In genomic region chr11:92384807-92385206, GRCh38 we compare ENCODE assay signal across 25 cellular contexts.
DNase-seq lines count a peak whose midpoint lies in the region; ATAC-seq and TF ChIP-seq lines count a peak whose summit lies in the region.
"Had no signal": no experiment of that assay in that cellular context is flagged by ENCODE, and none has a peak within 500 bp of the region (broad histone marks: within the 10 kb centered on the region; RNA-seq: fewer than 3 reads in every experiment).

No MANE protein-coding gene starts in this region.

- no peaks in the 10 kb centered on the region for H3K36me3 Mint-ChIP-seq in activated CD4-positive, alpha-beta T cell treated with anti-CD3 and anti-CD28 coated beads, Interleukin-2, amount 10 ng/mL, durations not matched to agents 24 days and 14 days (ENCODE audit: low read depth)
- H3K36me3 Mint-ChIP-seq: CD8-positive, alpha-beta T cell had no signal

- no peak overlapping the region for H3K4me3 Mint-ChIP-seq in activated CD4-positive, alpha-beta T cell treated with anti-CD3 and anti-CD28 coated beads, Interleukin-2, amount 10 ng/mL, durations not matched to agents 24 days and 14 days
- H3K4me3 Mint-ChIP-seq: activated naive CD4-positive, alpha-beta T cell treated with anti-CD3 and anti-CD28 coated beads for 36 hours; CD8-positive, alpha-beta T cell; neural crest cell had no signal

- H3K27ac ChIP-seq in foreskin keratinocyte: no peak overlapping the region
- H3K27ac ChIP-seq: HL-60, RWPE1, transverse colon had no signal

- H3K4me3 ChIP-seq in foreskin fibroblast (ENCODE audit: low read depth in 1 of 2, low read length in 2 of 2): no peak overlapping the region
- H3K4me3 ChIP-seq: transverse colon had no signal

- TF ChIP-seq CTCF in foreskin fibroblast (IDR thresholded peaks at IDR 0.05; ENCODE audit: low read depth, low read length) (no peak), foreskin keratinocyte (conservative IDR thresholded peaks at IDR 0.05) (no peak)

- H3K9me3 Mint-ChIP-seq in activated CD4-positive, alpha-beta T cell treated with anti-CD3 and anti-CD28 coated beads, Interleukin-2, amount 10 ng/mL, durations not matched to agents 24 days and 14 days: no peaks in the 10 kb centered on the region
- H3K9me3 Mint-ChIP-seq: neural crest cell had no signal

- intact Hi-C loops in activated CD4-positive, alpha-beta T cell treated with anti-CD3 and anti-CD28 coated beads, Interleukin-2, amount 10 ng/mL, durations not matched to agents 24 days and 14 days (cut with micrococcal nuclease): no loop called here

- H3K27ac Mint-ChIP-seq in activated CD4-positive, alpha-beta T cell treated with anti-CD3 and anti-CD28 coated beads, Interleukin-2, amount 10 ng/mL, durations not matched to agents 24 days and 14 days: no peak overlapping the region
- H3K27ac Mint-ChIP-seq: activated naive CD4-positive, alpha-beta T cell treated with anti-CD3 and anti-CD28 coated beads for 36 hours; CD8-positive, alpha-beta T cell had no signal

- no peaks in the 10 kb centered on the region for H3K4me1 Mint-ChIP-seq in activated CD4-positive, alpha-beta T cell treated with anti-CD3 and anti-CD28 coated beads, Interleukin-2, amount 10 ng/mL, durations not matched to agents 24 days and 14 days

- peaks cover 17% of the 10 kb centered on the region for H3K4me1 ChIP-seq in foreskin keratinocyte
- H3K4me1 ChIP-seq: transverse colon had no signal

- no peaks in the 10 kb centered on the region for H3K27me3 ChIP-seq in foreskin keratinocyte
- H3K27me3 ChIP-seq: transverse colon had no signal

- H3K27me3 Mint-ChIP-seq in activated CD4-positive, alpha-beta T cell treated with anti-CD3 and anti-CD28 coated beads, Interleukin-2, amount 10 ng/mL, durations not matched to agents 24 days and 14 days: no peaks in the 10 kb centered on the region

- ATAC-seq in foreskin keratinocyte (no peak), GM19328 (IDR thresholded peaks at IDR 0.05; ENCODE audit: unreplicated experiment) (no peak)
- ATAC-seq: CD8-positive, alpha-beta T cell; HCT116; right cardiac atrium had no signal

- peak; percentile 21 for DNase-seq in EL
- peak; percentile 10 for DNase-seq in astrocyte of the hippocampus (ENCODE audit: low read depth, low spot score)
- peak; percentile 9 to 32 for DNase-seq in foreskin fibroblast
- DNase-seq in pons (ENCODE audit: low spot score): peak; percentile 37
- no peak for DNase-seq in foreskin keratinocyte
- no peak for DNase-seq in activated CD4-positive, alpha-beta T cell treated with anti-CD3 and anti-CD28 coated beads, Interleukin-2, amount 10 ng/mL, durations not matched to agents 24 days and 14 days
- no peak for DNase-seq in NCI-H226
- DNase-seq: activated CD4-positive, alpha-beta T cell treated with anti-CD3 and anti-CD28 coated beads, Interleukin-2, amount 50 U/mL, for 1 hour; activated naive CD4-positive, alpha-beta T cell treated with anti-CD3 and anti-CD28 coated beads for 36 hours; CD8-positive, alpha-beta T cell; DMS79 treated with DMSO at 0.1 percent for 48 hours; erythroblast; islet precursor cell; MM.1S; NCI-H1694; NCI-H2227 treated with DMSO at 0.1 percent for 48 hours; NK-92 treated with Interleukin-12 subunit alpha and Interleukin-12 subunit beta, amount 100 ng/mL, for 24 hours; right cardiac atrium; stimulated activated naive CD4-positive, alpha-beta T cell treated with Interleukin-2 at 50 U/mL for 16 hours; transverse colon had no signal

Comparison
In these comparisons a context has a peak if more than half of its experiments do, and no peak if none do; other contexts are left out.
1. DNase-seq: peak in EL (single experiment), astrocyte of the hippocampus (single experiment), foreskin fibroblast (2 of 2) and pons (single experiment); none in foreskin keratinocyte (0 of 2), activated CD4-positive, alpha-beta T cell treated with anti-CD3 and anti-CD28 coated beads, Interleukin-2, amount 10 ng/mL, durations not matched to agents 24 days and 14 days (single experiment) and NCI-H226 (single experiment).